ENCODE assay signal across 8 cellular contexts in genomic region chr18:62324917-62325805, GRCh38. TPM values are rescaled to one million over a fixed set of nuclear protein-coding genes. Genes with fewer than 3 reads are reported as not detected.
DNase-seq lines count a peak whose midpoint lies in the region; ATAC-seq, FAIRE-seq and TF ChIP-seq lines count a peak whose summit lies in the region.

Gene TNFRSF11A, plus strand, starts transcription at chr18:62325310. Its CDS starts 43 bp downstream, at chr18:62325353.

- DNase-seq in GM12865 (ENCODE audit: low read depth): peak; percentile 66
- DNase-seq in LNCaP clone FGC (ENCODE audit: low read depth): no peak
- DNase-seq in activated B cell treated with CpG ODN at 0.5 μM for 24 hours: peak; percentile 61
- DNase-seq in choroid plexus epithelial cell (ENCODE audit: low read depth): no peak
- peak; percentile 40 to 68 for DNase-seq in memory B cell (ENCODE audit: low spot score in 2 of 2)
- peak; percentile 82 for DNase-seq in stimulated activated CD8-positive, alpha-beta memory T cell treated with anti-CD3 and anti-CD28 coated beads, Interleukin-4, amount 100 ng/mL, for 48 hours
- no peak for DNase-seq in RCC 7860 (ENCODE audit: low spot score)

- ATAC-seq in GM21825 (IDR thresholded peaks at IDR 0.05; ENCODE audit: unreplicated experiment) (peak; percentile 73), activated B cell treated with CpG ODN at 0.5 μM for 24 hours (ENCODE audit: low read depth) (peak; percentile 93), memory B cell (ENCODE audit: low read depth) (peak; percentile 85)

- TF ChIP-seq CTCF in GM12865 (IDR thresholded peaks at IDR 0.05; ENCODE audit: insufficient read depth, low read depth, low read length, missing control alignments): peak; percentile 61
- TF ChIP-seq CTCF in LNCaP clone FGC (IDR thresholded peaks at IDR 0.05; ENCODE audit: control insufficient read depth, extremely low read depth, insufficient read depth): peak; percentile 69
- no peak for TF ChIP-seq CTCF in activated B cell treated with CpG ODN at 0.5 μM for 24 hours (IDR thresholded peaks at IDR 0.05)
- TF ChIP-seq CTCF in choroid plexus epithelial cell (conservative IDR thresholded peaks at IDR 0.05; ENCODE audit: low read depth, low read length): peak; percentile 4

- FAIRE-seq in RCC 7860 (lab: Jason Lieb, UNC): no peak

- POLR2A ChIA-PET in activated B cell treated with CpG ODN at 0.5 μM for 24 hours (lab: Charles Lee): interaction anchor here (0.5 to 1.6 kb wide), 2 partner anchors 198 to 202 kb away, joined by 3 to 5 read pairs; partner anchors contain the start of gene ZCCHC2

- H3K27ac Mint-ChIP-seq in activated B cell treated with CpG ODN at 0.5 μM for 24 hours (no peak within 1 kb of the TSS), memory B cell (no peak within 1 kb of the TSS)

- H3K9me3 Mint-ChIP-seq in activated B cell treated with CpG ODN at 0.5 μM for 24 hours: no peaks in the 10 kb centered on the region
- H3K9me3 Mint-ChIP-seq in memory B cell: no peaks in the 10 kb centered on the region

- CTCF ChIA-PET in activated B cell treated with CpG ODN at 0.5 μM for 24 hours (lab: Charles Lee): interaction anchor here (1.4 to 1.7 kb wide), 3 partner anchors 10 to 261 kb away, joined by 4 read pairs; no protein-coding TSS in a partner anchor

- peaks cover 50% of the 10 kb centered on the region for H3K27me3 Mint-ChIP-seq in activated B cell treated with CpG ODN at 0.5 μM for 24 hours
- peaks cover 37% of the 10 kb centered on the region for H3K27me3 Mint-ChIP-seq in memory B cell

- intact Hi-C loops in activated B cell treated with CpG ODN at 0.5 μM for 24 hours (cut with micrococcal nuclease): loop anchor here (1.0 to 10.0 kb wide), 4 partner anchors 197 to 1100 kb away; partner anchors contain the start of genes VPS4B and ZCCHC2

- H3K4me1 Mint-ChIP-seq in activated B cell treated with CpG ODN at 0.5 μM for 24 hours (peaks cover 21% of the 10 kb centered on the region), memory B cell (peaks cover 19% of the 10 kb centered on the region)

- H3K4me3 ChIP-seq in GM12865 (ENCODE audit: low read depth, low read length): peak within 1 kb of the TSS; percentile 51
- H3K4me3 ChIP-seq in LNCaP clone FGC (ENCODE audit: low read depth, low read length): peak within 1 kb of the TSS; percentile 66
- H3K4me3 ChIP-seq in choroid plexus epithelial cell (ENCODE audit: low read depth, low read length): peak within 1 kb of the TSS; percentile 37

- H3K4me3 Mint-ChIP-seq in activated B cell treated with CpG ODN at 0.5 μM for 24 hours (peak within 1 kb of the TSS; percentile 76), memory B cell (peak within 1 kb of the TSS; percentile 79)

- H3K36me3 Mint-ChIP-seq in activated B cell treated with CpG ODN at 0.5 μM for 24 hours (ENCODE audit: low read depth): no peaks in the 10 kb centered on the region
- H3K36me3 Mint-ChIP-seq in memory B cell: peaks cover 4% of the 10 kb centered on the region

RNA-seq across cellular contexts. Expression of gene TNFRSF11A, which starts in this region (rescaled TPM):
- 0.07 and 0.24 TPM in 2 replicates for total RNA-seq in activated B cell treated with CpG ODN at 0.5 μM for 24 hours

Comparison
In these comparisons a context has a peak if more than half of its experiments do, and no peak if none do; other contexts are left out.
1. Peak in DNase-seq and ATAC-seq in activated B cell treated with CpG ODN at 0.5 μM for 24 hours; RNA of the gene not detected or under 1 TPM.
2. DNase-seq: peak in GM12865 (single experiment), memory B cell (2 of 2) and stimulated activated CD8-positive, alpha-beta memory T cell treated with anti-CD3 and anti-CD28 coated beads, Interleukin-4, amount 100 ng/mL, for 48 hours (single experiment); none in LNCaP clone FGC (single experiment), choroid plexus epithelial cell (single experiment) and RCC 7860 (single experiment).
3. Peak in every context shown above with its lines, with median percentiles within 50 percentile points of each other: H3K4me3 ChIP-seq and ATAC-seq.